ENCODE assay signal across 8 cellular contexts in the genomic region with DNA sequence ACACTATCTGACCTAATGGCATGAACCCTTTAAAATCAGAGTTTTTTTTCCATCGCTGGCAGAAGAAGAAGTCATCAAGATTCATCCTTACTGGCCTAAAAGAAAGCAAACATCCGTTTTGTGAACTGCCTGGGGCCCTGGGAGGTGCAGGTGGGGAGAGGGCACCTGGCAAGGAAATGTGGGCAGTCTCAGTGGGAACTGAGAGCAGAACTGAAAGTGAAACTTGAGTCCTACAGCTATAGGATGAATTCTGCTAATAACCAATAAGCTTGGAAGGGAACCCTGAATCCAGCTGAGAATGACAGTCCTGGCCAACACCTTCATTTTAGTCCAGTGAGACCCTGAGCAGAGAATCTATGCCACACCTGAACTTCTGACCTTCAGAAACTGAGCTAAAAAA.
DNase-seq lines count a peak whose midpoint lies in the region; ATAC-seq and TF ChIP-seq lines count a peak whose summit lies in the region.

No MANE protein-coding gene starts in this region.

- H3K4me3 Mint-ChIP-seq in activated CD4-positive, alpha-beta T cell treated with anti-CD3 and anti-CD28 coated beads, Interleukin-2, amount 10 ng/mL, durations not matched to agents 24 days and 14 days = no peak overlapping the region
- H3K4me3 Mint-ChIP-seq in naive thymus-derived CD4-positive, alpha-beta T cell = peak overlapping the region in 9 of 10 donors; percentile 57 to 83 (median 72)
- no peak overlapping the region for H3K4me3 Mint-ChIP-seq in endodermal cell

- no peaks in the 10 kb centered on the region for H3K36me3 Mint-ChIP-seq in activated CD4-positive, alpha-beta T cell treated with anti-CD3 and anti-CD28 coated beads, Interleukin-2, amount 10 ng/mL, durations not matched to agents 24 days and 14 days (ENCODE audit: low read depth)
- no peaks in the 10 kb centered on the region for H3K36me3 Mint-ChIP-seq in naive thymus-derived CD4-positive, alpha-beta T cell
- H3K36me3 Mint-ChIP-seq in endodermal cell (ENCODE audit: low read depth) = no peaks in the 10 kb centered on the region

- H3K9me3 ChIP-seq in naive thymus-derived CD4-positive, alpha-beta T cell (ENCODE audit: control insufficient read depth in 2 of 3, low read length in 3 of 3) = no peaks in the 10 kb centered on the region
- H3K9me3 ChIP-seq in endodermal cell (ENCODE audit: control insufficient read depth, low read length) = no peaks in the 10 kb centered on the region

- H3K27me3 Mint-ChIP-seq in activated CD4-positive, alpha-beta T cell treated with anti-CD3 and anti-CD28 coated beads, Interleukin-2, amount 10 ng/mL, durations not matched to agents 24 days and 14 days = no peaks in the 10 kb centered on the region
- H3K27me3 Mint-ChIP-seq in naive thymus-derived CD4-positive, alpha-beta T cell = no peaks in the 10 kb centered on the region
- no peaks in the 10 kb centered on the region for H3K27me3 Mint-ChIP-seq in endodermal cell (ENCODE audit: insufficient read depth)

- H3K4me1 Mint-ChIP-seq in activated CD4-positive, alpha-beta T cell treated with anti-CD3 and anti-CD28 coated beads, Interleukin-2, amount 10 ng/mL, durations not matched to agents 24 days and 14 days = peaks cover 5% of the 10 kb centered on the region
- peaks cover 10 to 35% (median 31%) of the 10 kb centered on the region in 7 donors for H3K4me1 Mint-ChIP-seq in naive thymus-derived CD4-positive, alpha-beta T cell
- H3K4me1 Mint-ChIP-seq in endodermal cell = no peaks in the 10 kb centered on the region

- POLR2A ChIA-PET in naive thymus-derived CD4-positive, alpha-beta T cell (lab: Charles Lee) = no interaction called here

- TF ChIP-seq CTCF in endodermal cell (conservative IDR thresholded peaks at IDR 0.05) = no peak

- H3K9me3 Mint-ChIP-seq in activated CD4-positive, alpha-beta T cell treated with anti-CD3 and anti-CD28 coated beads, Interleukin-2, amount 10 ng/mL, durations not matched to agents 24 days and 14 days = no peaks in the 10 kb centered on the region
- H3K9me3 Mint-ChIP-seq in naive thymus-derived CD4-positive, alpha-beta T cell = no peaks in the 10 kb centered on the region
- H3K9me3 Mint-ChIP-seq in endodermal cell = no peaks in the 10 kb centered on the region

- intact Hi-C loops in activated CD4-positive, alpha-beta T cell treated with anti-CD3 and anti-CD28 coated beads, Interleukin-2, amount 10 ng/mL, durations not matched to agents 24 days and 14 days (cut with micrococcal nuclease) = no loop called here
- intact Hi-C loops in naive thymus-derived CD4-positive, alpha-beta T cell (cut with micrococcal nuclease) = loop anchor here in 1 of 2 donors (5.0 kb wide), 1 partner anchor 129 kb away; the partner anchor contains the start of gene ASCC3

- no peak overlapping the region for H3K27ac Mint-ChIP-seq in activated CD4-positive, alpha-beta T cell treated with anti-CD3 and anti-CD28 coated beads, Interleukin-2, amount 10 ng/mL, durations not matched to agents 24 days and 14 days
- H3K27ac Mint-ChIP-seq in naive thymus-derived CD4-positive, alpha-beta T cell = peak overlapping the region in 8 of 9 donors; percentile 63 to 88 (median 74)
- no peak overlapping the region for H3K27ac Mint-ChIP-seq in endodermal cell

- H3K36me3 ChIP-seq in naive thymus-derived CD4-positive, alpha-beta T cell (ENCODE audit: control insufficient read depth in 2 of 3, insufficient read depth in 3 of 3, low read length in 3 of 3) = no peaks in the 10 kb centered on the region
- H3K36me3 ChIP-seq in endodermal cell (ENCODE audit: control insufficient read depth, insufficient read depth, low read length) = no peaks in the 10 kb centered on the region

- whole genome bisulfite sequencing in endodermal cell (ENCODE audit: insufficient coverage in 1 of 2, insufficient read length in 1 of 2), 2 experiments = 88 to 93% methylated on average over 2 of the region's 2 CpGs

- peak; percentile 56 for DNase-seq in activated CD4-positive, alpha-beta T cell treated with anti-CD3 and anti-CD28 coated beads, Interleukin-2, amount 10 ng/mL, durations not matched to agents 24 days and 14 days
- no peak for DNase-seq in activated CD4-positive, alpha-beta T cell treated with anti-CD3 and anti-CD28 coated beads, Interleukin-2, amount 50 U/mL, for 1 hour
- DNase-seq in NCI-H2029 (lab: John Stamatoyannopoulos, UW) (peak; percentile 34), endodermal cell (no peak), NOMO-1 (lab: John Stamatoyannopoulos, UW; ENCODE audit: unreplicated experiment in 2 of 2) (no peak)
- DNase-seq in naive thymus-derived CD4-positive, alpha-beta T cell = peak in 6 of 9 donors; percentile 10 to 39 (median 29)
- DNase-seq in effector CD8-positive, alpha-beta T cell (lab: John Stamatoyannopoulos, UW) = no peak

- H3K27ac ChIP-seq in naive thymus-derived CD4-positive, alpha-beta T cell (ENCODE audit: low read depth, low read length) = peak overlapping the region; percentile 18
- H3K27ac ChIP-seq in endodermal cell (ENCODE audit: low read depth, low read length) = no peak overlapping the region

- H3K27me3 ChIP-seq in naive thymus-derived CD4-positive, alpha-beta T cell (ENCODE audit: control insufficient read depth in 2 of 2, insufficient read depth in 2 of 2, low read length in 2 of 2) = no peaks in the 10 kb centered on the region
- no peaks in the 10 kb centered on the region for H3K27me3 ChIP-seq in endodermal cell (ENCODE audit: control insufficient read depth, insufficient read depth, low read length, poor library complexity, severe bottlenecking)

- peak; percentile 86 for ATAC-seq in HG02610 (IDR thresholded peaks at IDR 0.05; ENCODE audit: unreplicated experiment)
- peak; percentile 68 for ATAC-seq in naive thymus-derived CD4-positive, alpha-beta T cell

- CTCF ChIA-PET in naive thymus-derived CD4-positive, alpha-beta T cell (lab: Charles Lee) = no interaction called here

- peaks cover 0 to 21% of the 10 kb centered on the region in 2 donors for H3K4me1 ChIP-seq in naive thymus-derived CD4-positive, alpha-beta T cell (ENCODE audit: control insufficient read depth in 2 of 2, insufficient read depth in 2 of 2, low read length in 2 of 2)
- no peaks in the 10 kb centered on the region for H3K4me1 ChIP-seq in endodermal cell (ENCODE audit: control insufficient read depth, insufficient read depth, low read length)

- H3K9ac ChIP-seq in endodermal cell (ENCODE audit: extremely low read depth, low read length, poor library complexity, severe bottlenecking) = no peak overlapping the region

- H3K4me3 ChIP-seq in naive thymus-derived CD4-positive, alpha-beta T cell (ENCODE audit: low read length) = peak overlapping the region; percentile 8
- H3K4me3 ChIP-seq in endodermal cell (ENCODE audit: low read length) = no peak overlapping the region

Comparison
In these comparisons a context has a peak if more than half of its experiments do, and no peak if none do; other contexts are left out.
1. DNase-seq: peak in activated CD4-positive, alpha-beta T cell treated with anti-CD3 and anti-CD28 coated beads, Interleukin-2, amount 10 ng/mL, durations not matched to agents 24 days and 14 days (single experiment), NCI-H2029 (single experiment) and naive thymus-derived CD4-positive, alpha-beta T cell (6 of 9); none in activated CD4-positive, alpha-beta T cell treated with anti-CD3 and anti-CD28 coated beads, Interleukin-2, amount 50 U/mL, for 1 hour (single experiment), endodermal cell (single experiment), NOMO-1 (0 of 2) and effector CD8-positive, alpha-beta T cell (single experiment).
2. H3K27ac Mint-ChIP-seq: peak in naive thymus-derived CD4-positive, alpha-beta T cell (8 of 9); none in activated CD4-positive, alpha-beta T cell treated with anti-CD3 and anti-CD28 coated beads, Interleukin-2, amount 10 ng/mL, durations not matched to agents 24 days and 14 days (single experiment) and endodermal cell (single experiment).
3. H3K4me3 Mint-ChIP-seq: peak in naive thymus-derived CD4-positive, alpha-beta T cell (9 of 10); none in activated CD4-positive, alpha-beta T cell treated with anti-CD3 and anti-CD28 coated beads, Interleukin-2, amount 10 ng/mL, durations not matched to agents 24 days and 14 days (single experiment) and endodermal cell (single experiment).